In the genomic region with DNA sequence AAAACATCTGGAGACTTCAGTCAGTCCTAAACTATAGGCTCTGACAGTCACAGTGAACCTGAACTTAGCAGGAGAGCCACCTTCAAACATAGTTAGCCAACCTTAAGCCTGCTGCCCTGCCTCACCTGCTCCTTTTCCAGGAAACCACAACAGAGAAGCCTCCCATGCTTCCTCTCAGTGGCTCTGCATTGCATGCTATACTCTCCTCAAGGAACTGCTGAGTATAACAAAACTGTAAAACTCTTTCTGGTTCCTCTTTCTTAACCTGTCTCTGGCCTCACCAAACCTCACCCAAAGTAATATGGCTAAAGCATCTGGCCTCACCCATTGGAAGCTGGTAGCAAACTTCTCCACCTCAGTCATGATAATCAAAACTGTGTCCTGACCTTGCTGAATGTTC, we compare ENCODE assay signal across 16 cellular contexts.
DNase-seq lines count a peak whose midpoint lies in the region; ATAC-seq and TF ChIP-seq lines count a peak whose summit lies in the region.
"Had no signal": no experiment of that assay in that cellular context is flagged by ENCODE, and none has a peak within 500 bp of the region (broad histone marks: within the 10 kb centered on the region; RNA-seq: fewer than 3 reads in every experiment).

No MANE protein-coding gene starts in this region.

- H3K27me3 ChIP-seq in DND-41 (ENCODE audit: insufficient read depth, low read length, poor library complexity) = no peaks in the 10 kb centered on the region
- no peaks in the 10 kb centered on the region for H3K27me3 ChIP-seq in MM.1S (replicated peaks; ENCODE audit: insufficient read depth, low read length)

- H3K4me3 ChIP-seq in DND-41 (ENCODE audit: low read depth in 1 of 2, low read length in 2 of 2) (no peak overlapping the region), MM.1S (ENCODE audit: low read length) (no peak overlapping the region)
- H3K4me3 ChIP-seq: A549 had no signal

- TF ChIP-seq CTCF in DND-41 (IDR thresholded peaks at IDR 0.05; ENCODE audit: borderline replicate concordance, extremely low read depth, low read length, poor library complexity, severe bottlenecking) (no peak), MM.1S (IDR thresholded peaks at IDR 0.05; ENCODE audit: low read length) (no peak)

- H3K4me1 ChIP-seq in DND-41 (ENCODE audit: insufficient read depth, low read length) (no peaks in the 10 kb centered on the region), MM.1S (ENCODE audit: low read length) (peaks cover 12% of the 10 kb centered on the region)
- H3K4me1 ChIP-seq: A549 had no signal

- H4K20me1 ChIP-seq in DND-41 (ENCODE audit: insufficient read depth, low read length) = no peaks in the 10 kb centered on the region
- H4K20me1 ChIP-seq in MM.1S (ENCODE audit: insufficient read depth, low read length) = no peaks in the 10 kb centered on the region

- H3K9ac ChIP-seq in DND-41 (ENCODE audit: low read depth, low read length) (no peak overlapping the region), MM.1S (ENCODE audit: low read length) (no peak overlapping the region)

- H3K9me3 ChIP-seq in DND-41 (ENCODE audit: insufficient read depth, low read length, severe bottlenecking) (no peaks in the 10 kb centered on the region), MM.1S (replicated peaks; ENCODE audit: insufficient read depth, low read length) (no peaks in the 10 kb centered on the region)
- H3K9me3 ChIP-seq: A549 had no signal

- H3K79me2 ChIP-seq in DND-41 (ENCODE audit: insufficient read depth, low read length) (no peaks in the 10 kb centered on the region), MM.1S (ENCODE audit: low read length) (no peaks in the 10 kb centered on the region)

- H2AFZ ChIP-seq in DND-41 (ENCODE audit: low read depth, low read length) = no peak overlapping the region
- H2AFZ ChIP-seq in MM.1S (ENCODE audit: low read length) = no peak overlapping the region

- DNase-seq in DND-41 (no peak), MM.1S (peak; percentile 73), SKM-1 (lab: John Stamatoyannopoulos, UW; ENCODE audit: unreplicated experiment) (peak; percentile 15), NCI-H510A treated with DMSO at 0.1 percent for 48 hours (lab: John Stamatoyannopoulos, UW) (no peak), HK-2 (ENCODE audit: unreplicated experiment) (no peak)
- DNase-seq in activated naive CD4-positive, alpha-beta T cell (lab: John Stamatoyannopoulos, UW) = no peak
- DNase-seq: COR-L47, DMS153, IMR-90, NCI-H1417, NCI-H1930, NCI-H82, SIG-M5, SW 1271 had no signal

- H3K9me2 ChIP-seq in MM.1S (replicated peaks; ENCODE audit: insufficient read depth, low read length) = no peaks in the 10 kb centered on the region

- H3K4me2 ChIP-seq in DND-41 (ENCODE audit: insufficient read depth, low read length) (no peak overlapping the region), MM.1S (ENCODE audit: low read depth, low read length) (no peak overlapping the region)
- H3K4me2 ChIP-seq: A549 had no signal

- no peaks in the 10 kb centered on the region for H3K36me3 ChIP-seq in DND-41 (ENCODE audit: insufficient read depth, low read length)
- no peaks in the 10 kb centered on the region for H3K36me3 ChIP-seq in MM.1S (replicated peaks; ENCODE audit: insufficient read depth, low read length)

- H3K27ac ChIP-seq in DND-41 (ENCODE audit: low read length) (no peak overlapping the region), MM.1S (ENCODE audit: low read length) (peak overlapping the region; percentile 27; the same call in 1 of the 2 replicates)
- H3K27ac ChIP-seq: A549 had no signal

- H3F3A ChIP-seq in MM.1S (ENCODE audit: insufficient read depth, low read length) = no peaks in the 10 kb centered on the region

- ATAC-seq in DND-41 (ENCODE audit: insufficient read depth, low read depth) = peak; percentile 42; the same call in 2 of the 3 replicates
- ATAC-seq in esophagus mucosa = peak; percentile 59
- ATAC-seq: A549 had no signal

Comparison
In these comparisons a context has a peak if more than half of its experiments do, and no peak if none do; other contexts are left out.
1. DNase-seq: peak in MM.1S (single experiment) and SKM-1 (single experiment); none in DND-41 (single experiment), NCI-H510A treated with DMSO at 0.1 percent for 48 hours (single experiment), activated naive CD4-positive, alpha-beta T cell (0 of 4) and HK-2 (single experiment).